ENCODE assay signal across 7 cellular contexts in genomic region chr11:85603220-85603619, GRCh38.
"Had no signal": no experiment of that assay in that cellular context is flagged by ENCODE, and none has a peak within 500 bp of the region (broad histone marks: within the 10 kb centered on the region; RNA-seq: fewer than 3 reads in every experiment).

No MANE protein-coding gene starts in this region.

- H3K9me3 ChIP-seq: HAP-1 had no signal

- H3K36me3 ChIP-seq: HAP-1 had no signal

- FAIRE-seq: HTR-8/SVneo had no signal

- H3K27ac ChIP-seq: GM23248 had no signal

- DNase-seq: GOT3, H7, HFFc6 had no signal

- ATAC-seq: HCT116 had no signal

- H3K4me3 ChIP-seq: GM23248, HAP-1 had no signal

- H2AFZ ChIP-seq: GM23248 had no signal

- H3K9ac ChIP-seq: GM23248 had no signal
